ENCODE assay signal across 8 cellular contexts in genomic region chr7:101856488-101857357, GRCh38. TPM values are rescaled to one million over a fixed set of nuclear protein-coding genes. Genes with fewer than 3 reads are reported as not detected.
A peak's percentile ranks its signal among the peaks of the same experiment; 100 is the strongest.
DNase-seq lines count a peak whose midpoint lies in the region; ATAC-seq, FAIRE-seq and TF ChIP-seq lines count a peak whose summit lies in the region.

No MANE protein-coding gene starts in this region.

- TF ChIP-seq CTCF in GM12875 (IDR thresholded peaks at IDR 0.05; ENCODE audit: borderline replicate concordance, insufficient read depth, low read depth, low read length) (peak; percentile 53), WI38 (IDR thresholded peaks at IDR 0.05; ENCODE audit: low read depth, low read length) (peak; percentile 37), bronchial epithelial cell (IDR thresholded peaks at IDR 0.05; ENCODE audit: insufficient read depth, low read length, severe bottlenecking) (peak; percentile 51)

- no peaks in the 10 kb centered on the region for H3K27me3 ChIP-seq in bronchial epithelial cell (ENCODE audit: control insufficient read depth, insufficient read depth, low read length)

- no peaks in the 10 kb centered on the region for H3K36me3 ChIP-seq in bronchial epithelial cell (ENCODE audit: control insufficient read depth, insufficient read depth, low read length)

- peak; percentile 75 for DNase-seq in NCI-H187 treated with DMSO at 0.1 percent for 48 hours (lab: John Stamatoyannopoulos, UW)
- peak; percentile 74 for DNase-seq in bronchial epithelial cell (ENCODE audit: low read depth)
- DNase-seq in kidney glomerular epithelial cell (lab: John Stamatoyannopoulos, UW): peak; percentile 90
- DNase-seq in stimulated activated CD4-positive, alpha-beta T cell treated with anti-CD3 and anti-CD28 coated beads, Interleukin-1b, Interleukin-23, amount 100 ng/mL, for 4 hours (ENCODE audit: low read depth in 2 of 2): peak; percentile 39 to 51
- DNase-seq in SW 1271 (lab: John Stamatoyannopoulos, UW): no peak

- peak; percentile 92 for ATAC-seq in HG02678 (IDR thresholded peaks at IDR 0.05; ENCODE audit: unreplicated experiment)

- H3K4me3 ChIP-seq in GM12875 (ENCODE audit: low read depth, low read length) (peak overlapping the region; percentile 22), WI38 (ENCODE audit: low read depth, low read length) (peak overlapping the region; percentile 53), bronchial epithelial cell (ENCODE audit: low read depth, low read length) (peak overlapping the region; percentile 21)

- FAIRE-seq in bronchial epithelial cell (lab: Jason Lieb, UNC): no peak

RNA-seq across cellular contexts. Expression of gene CUX1, which starts 39.3 kb away (rescaled TPM):
- total RNA-seq in bronchial epithelial cell: 39.0 and 40.5 TPM in 2 replicates

Comparison
In these comparisons a context has a peak if more than half of its experiments do, and no peak if none do; other contexts are left out.
1. DNase-seq: peak in NCI-H187 treated with DMSO at 0.1 percent for 48 hours (single experiment), bronchial epithelial cell (single experiment), kidney glomerular epithelial cell (single experiment) and stimulated activated CD4-positive, alpha-beta T cell treated with anti-CD3 and anti-CD28 coated beads, Interleukin-1b, Interleukin-23, amount 100 ng/mL, for 4 hours (2 of 2); none in SW 1271 (0 of 2).
2. Peak in every context shown above with its lines, with median percentiles within 50 percentile points of each other: H3K4me3 ChIP-seq and CTCF ChIP-seq.